In genomic region chr5:177432905-177433657, GRCh38 we compare ENCODE assay signal across 17 cellular contexts. TPM values are rescaled to one million over a fixed set of nuclear protein-coding genes. Genes with fewer than 3 reads are reported as not detected.
A peak's percentile ranks its signal among the peaks of the same experiment; 100 is the strongest.
DNase-seq lines count a peak whose midpoint lies in the region; ATAC-seq, FAIRE-seq and TF ChIP-seq lines count a peak whose summit lies in the region.
"Had no signal": no experiment of that assay in that cellular context is flagged by ENCODE, and none has a peak within 500 bp of the region (broad histone marks: within the 10 kb centered on the region; RNA-seq: fewer than 3 reads in every experiment).

No MANE protein-coding gene starts in this region.

- no peak overlapping the region for H3K4me3 ChIP-seq in MG63
- H3K4me3 ChIP-seq in K562 = no peak overlapping the region
- no peak overlapping the region for H3K4me3 ChIP-seq in esophagus muscularis mucosa
- H3K4me3 ChIP-seq: PC-9, tibial artery had no signal

- no peak overlapping the region for H2AFZ ChIP-seq in K562 (ENCODE audit: low read depth, low read length)
- H2AFZ ChIP-seq: PC-9 had no signal

- POLR2A ChIA-PET in K562 (lab: Yijun Ruan, JAX) = interaction anchor here (0.5 to 10.8 kb wide), 6 partner anchors 12 to 124 kb away, joined by 3 to 210 read pairs (median 4); partner anchors contain the start of gene PRR7

- no peak for FAIRE-seq in K562 (lab: Jason Lieb, UNC)

- no peaks in the 10 kb centered on the region for H3K9me3 ChIP-seq in MG63
- no peaks in the 10 kb centered on the region for H3K9me3 ChIP-seq in K562 (replicated peaks; ENCODE audit: control insufficient read depth, insufficient read depth, low read depth, low read length)
- no peaks in the 10 kb centered on the region for H3K9me3 ChIP-seq in esophagus muscularis mucosa
- H3K9me3 ChIP-seq: tibial artery had no signal

- H3K4me1 ChIP-seq in K562 (replicated peaks in 1 of 2; ENCODE audit: control insufficient read depth in 2 of 2, insufficient read depth in 2 of 2, low read length in 2 of 2) (peaks cover 16 to 52% of the 10 kb centered on the region in 2 experiments), esophagus muscularis mucosa (peaks cover 29 to 47% (median 43%) of the 10 kb centered on the region in 4 donors)

- no peaks in the 10 kb centered on the region for H3K9me3 Mint-ChIP-seq in activated naive CD4-positive, alpha-beta T cell treated with anti-CD3 and anti-CD28 coated beads, Interleukin-2, amount 10 ng/mL, durations not matched to agents 7 days and 5 days
- H3K9me3 Mint-ChIP-seq in stimulated activated memory B cell treated with anti-CD40 and anti-IgM and Interleukin-4, amounts not matched to agents 10 μg/mL and 1 μg/mL and 100 μg/mL, for 72 hours = no peaks in the 10 kb centered on the region

- H3K9ac ChIP-seq in K562 (ENCODE audit: insufficient read depth in 1 of 2, low read depth in 2 of 2, low read length in 2 of 2) = peak overlapping the region in 1 of 2 experiments; percentile 26; a peak in 1 of 4 replicates

- H3K4me3 Mint-ChIP-seq in activated naive CD4-positive, alpha-beta T cell treated with anti-CD3 and anti-CD28 coated beads, Interleukin-2, amount 10 ng/mL, durations not matched to agents 7 days and 5 days = peak overlapping the region; percentile 92
- no peak overlapping the region for H3K4me3 Mint-ChIP-seq in stimulated activated memory B cell treated with anti-CD40 and anti-IgM and Interleukin-4, amounts not matched to agents 10 μg/mL and 1 μg/mL and 100 μg/mL, for 72 hours

- no peak for DNase-seq in activated naive CD4-positive, alpha-beta T cell treated with anti-CD3 and anti-CD28 coated beads, Interleukin-2, amount 10 ng/mL, durations not matched to agents 7 days and 5 days
- no peak for DNase-seq in activated naive CD4-positive, alpha-beta T cell treated with anti-CD3 and anti-CD28 coated beads, Interleukin-2, amount 50 U/mL, for 16 hours
- DNase-seq in MG63 (peak; percentile 10), K562 (ENCODE audit: extremely low read depth in 1 of 4, low spot score in 3 of 4) (no peak), NCI-H510A treated with DMSO at 0.1 percent for 48 hours (lab: John Stamatoyannopoulos, UW) (no peak), esophagus muscularis mucosa (ENCODE audit: extremely low spot score) (no peak)
- DNase-seq: DMS 273 treated with DMSO at 0.1 percent for 48 hours, NCI-H2029, NCI-H69, PC-9, tibial artery, WERI-Rb-1 had no signal

- TF ChIP-seq RAD21 in K562 (CRISPR knock-in tag; conservative IDR thresholded peaks at IDR 0.05 in 1 of 2, IDR thresholded peaks at IDR 0.05 in 1 of 2) = no peak

- H3K4me2 ChIP-seq in K562 (ENCODE audit: insufficient read depth, low read length) = no peak overlapping the region
- H3K4me2 ChIP-seq: PC-9 had no signal

- TF ChIP-seq CTCF in K562 (IDR thresholded peaks at IDR 0.05 in 2 of 3, conservative IDR thresholded peaks at IDR 0.05 in 1 of 3; ENCODE audit: insufficient read depth in 2 of 3, low read depth in 1 of 3, low read length in 3 of 3) = no peak
- no peak for TF ChIP-seq CTCF in esophagus muscularis mucosa (IDR thresholded peaks at IDR 0.05)

- WGBS in K562 (ENCODE audit: insufficient coverage, low coverage, missing lambda C conversion rate) = 97% methylated on average over 20 of the region's 23 CpGs
- 98% methylated on average over 11 of the region's 23 CpGs for WGBS in esophagus muscularis mucosa

- H3K27me3 ChIP-seq in MG63 (no peaks in the 10 kb centered on the region), K562 (ENCODE audit: control insufficient read depth in 2 of 2, insufficient read depth in 2 of 2, low read length in 2 of 2) (no peaks in the 10 kb centered on the region), esophagus muscularis mucosa (no peaks in the 10 kb centered on the region)
- H3K27me3 ChIP-seq: tibial artery had no signal

- H3K36me3 ChIP-seq in MG63 (peaks cover 92% of the 10 kb centered on the region), K562 (ENCODE audit: control insufficient read depth, insufficient read depth, low read length) (peaks cover 98% of the 10 kb centered on the region; the same call in 2 of the 3 replicates), esophagus muscularis mucosa (peaks cover 46 to 86% (median 77%) of the 10 kb centered on the region in 4 donors)

- intact Hi-C loops in K562 (cut with micrococcal nuclease) (no loop called here), esophagus muscularis mucosa (cut with DNase I) (no loop called here)

- H4K20me1 ChIP-seq in K562 (replicated peaks; ENCODE audit: control insufficient read depth, insufficient read depth, low read length) = peaks cover 16% of the 10 kb centered on the region; the same call in 1 of the 2 replicates

- TF ChIP-seq POLR2A in K562 (conservative IDR thresholded peaks at IDR 0.05) = 0 out of 2 replicates have a peak, but pooled peaks have one; percentile 20
- no peak for TF ChIP-seq POLR2A in esophagus muscularis mucosa (IDR thresholded peaks at IDR 0.05; ENCODE audit: low read depth)

- peaks cover 85% of the 10 kb centered on the region for H3K36me3 Mint-ChIP-seq in activated naive CD4-positive, alpha-beta T cell treated with anti-CD3 and anti-CD28 coated beads, Interleukin-2, amount 10 ng/mL, durations not matched to agents 7 days and 5 days
- peaks cover 45% of the 10 kb centered on the region for H3K36me3 Mint-ChIP-seq in stimulated activated memory B cell treated with anti-CD40 and anti-IgM and Interleukin-4, amounts not matched to agents 10 μg/mL and 1 μg/mL and 100 μg/mL, for 72 hours

- ATAC-seq in K562 (no peak), GM21381 (IDR thresholded peaks at IDR 0.05; ENCODE audit: unreplicated experiment) (no peak)
- ATAC-seq in stimulated activated memory B cell treated with anti-CD40 and anti-IgM and Interleukin-4, amounts not matched to agents 10 μg/mL and 1 μg/mL and 100 μg/mL, for 72 hours = no peak

- CTCF ChIA-PET in activated naive CD4-positive, alpha-beta T cell treated with anti-CD3 and anti-CD28 coated beads, Interleukin-2, amount 10 ng/mL, durations not matched to agents 7 days and 5 days (lab: Charles Lee) = interaction anchor here (1.1 to 14.5 kb wide), 6 partner anchors 12 to 44 kb away, joined by 3 to 172 read pairs (median 12); partner anchors contain the start of genes F12, PFN3 and PRR7
- CTCF ChIA-PET in K562 (lab: Yijun Ruan, JAX; ENCODE audit: low intra/inter-chr PET ratio) = no interaction called here

- in situ Hi-C loops in K562 (cut with MboI) = no loop called here

- no peak for TF ChIP-seq EP300 in K562 (IDR thresholded peaks at IDR 0.05; ENCODE audit: low read length)
- no peak for TF ChIP-seq EP300 in esophagus muscularis mucosa (IDR thresholded peaks at IDR 0.05)

- H3K9me1 ChIP-seq in K562 (ENCODE audit: control insufficient read depth, insufficient read depth, low read length) = no peaks in the 10 kb centered on the region

- H3K27ac Mint-ChIP-seq in activated naive CD4-positive, alpha-beta T cell treated with anti-CD3 and anti-CD28 coated beads, Interleukin-2, amount 10 ng/mL, durations not matched to agents 7 days and 5 days = peak overlapping the region; percentile 85
- peak overlapping the region; percentile 71 for H3K27ac Mint-ChIP-seq in stimulated activated memory B cell treated with anti-CD40 and anti-IgM and Interleukin-4, amounts not matched to agents 10 μg/mL and 1 μg/mL and 100 μg/mL, for 72 hours

- no TSS peak for BruUV-seq in K562 (replicated peaks; lab: Mats Ljungman, UMichigan)

- peaks cover 89% of the 10 kb centered on the region for H3K4me1 Mint-ChIP-seq in activated naive CD4-positive, alpha-beta T cell treated with anti-CD3 and anti-CD28 coated beads, Interleukin-2, amount 10 ng/mL, durations not matched to agents 7 days and 5 days
- peaks cover 63% of the 10 kb centered on the region for H3K4me1 Mint-ChIP-seq in stimulated activated memory B cell treated with anti-CD40 and anti-IgM and Interleukin-4, amounts not matched to agents 10 μg/mL and 1 μg/mL and 100 μg/mL, for 72 hours

- H3K27ac ChIP-seq in K562 (ENCODE audit: extremely low read depth, low read depth, low read length) (no peak overlapping the region; the same call in 2 of the 3 replicates), esophagus muscularis mucosa (replicated peaks in 1 of 4) (no peak overlapping the region)
- H3K27ac ChIP-seq: PC-9, tibial artery, WERI-Rb-1 had no signal

- no peaks in the 10 kb centered on the region for H3K27me3 Mint-ChIP-seq in activated naive CD4-positive, alpha-beta T cell treated with anti-CD3 and anti-CD28 coated beads, Interleukin-2, amount 10 ng/mL, durations not matched to agents 7 days and 5 days
- no peaks in the 10 kb centered on the region for H3K27me3 Mint-ChIP-seq in stimulated activated memory B cell treated with anti-CD40 and anti-IgM and Interleukin-4, amounts not matched to agents 10 μg/mL and 1 μg/mL and 100 μg/mL, for 72 hours

- H3K79me2 ChIP-seq in K562 (ENCODE audit: control insufficient read depth, insufficient read depth, low read length) = peaks cover 35% of the 10 kb centered on the region

RNA-seq across cellular contexts. Expression of gene GRK6, which starts 6.6 kb away (rescaled TPM):
- total RNA-seq in MG63 (2014; rRNA removed; shearing (Covaris generic); ENCODE audit: low replicate concordance) = 62.4 and 127 TPM in 2 replicates
- 102 and 350 TPM in 2 replicates for total RNA-seq in K562 (2011; cell fraction: chromatin; rRNA removed; ENCODE audit: low replicate concordance)
- total RNA-seq in K562 (2011; cell fraction: nucleolus; rRNA removed) = 191 and 204 TPM in 2 replicates
- 94.0 and 133 TPM in 2 replicates for total RNA-seq in K562 (2011; cell fraction: nucleoplasm; rRNA removed)
- 89.8 and 100 TPM in 2 replicates for total RNA-seq in K562 (2014; rRNA removed)
- total RNA-seq in K562 (2014; rRNA removed; fragmentation: Illumina TruSeq; extraction: Trizol) = 31.2 and 35.7 TPM in 2 replicates
- 54.0 and 54.1 TPM in 2 replicates for total RNA-seq in K562 (2015; rRNA removed; fragmentation: Illumina TruSeq; extraction: Trizol)
- total RNA-seq in K562 (2021) = 114 and 122 TPM in 2 replicates
- 44.1 and 44.5 TPM in 2 replicates for polyA plus RNA-seq in K562 (2011; rRNA removed)
- 40.2 and 83.8 TPM in 2 replicates for polyA plus RNA-seq in K562 (2011; cell fraction: cytosol; rRNA removed)
- polyA plus RNA-seq in K562 (2011; cell fraction: nucleus; rRNA removed) = 80.9 and 141 TPM in 2 replicates
- 66.8 and 81.9 TPM in 2 replicates for polyA plus RNA-seq in K562 (2012)
- 39.2 and 69.3 TPM in 2 replicates for polyA plus RNA-seq in K562 (2014; fragmentation: Illumina TruSeq; extraction: Trizol)
- 1 to 10 TPM in 1 of 2 experiments, under 1 TPM in 1; 0.63 to 1.8 TPM for polyA plus RNA-seq in K562 (2014; fragmentation: Nextera tagmentation; extraction: Ambion mirVana)
- polyA plus RNA-seq in K562 (2014; rRNA removed) = 69.0 and 80.4 TPM in 2 replicates
- 60.4 and 79.9 TPM in 2 replicates for polyA minus RNA-seq in K562 (2011; rRNA and poly(A)+ RNA removed)
- polyA minus RNA-seq in K562 (2011; cell fraction: cytosol; rRNA and poly(A)+ RNA removed) = 53.3 and 59.0 TPM in 2 replicates
- polyA minus RNA-seq in K562 (2011; cell fraction: nucleus; rRNA and poly(A)+ RNA removed) = 78.6 and 92.6 TPM in 2 replicates
- total RNA-seq in esophagus muscularis mucosa = 10 to 100 TPM; 29.1 to 44.7 (median 36.3) TPM

RNA-seq across cellular contexts. Expression of gene PRR7, which starts 13.5 kb away (rescaled TPM):
- 61.4 and 68.2 TPM in 2 replicates for total RNA-seq in MG63 (2014; rRNA removed; shearing (Covaris generic); ENCODE audit: low replicate concordance)
- total RNA-seq in K562 (2011; cell fraction: chromatin; rRNA removed; ENCODE audit: low replicate concordance) = 1.6 TPM in 1 of 2 replicates, not detected in the other
- 3.3 and 4.7 TPM in 2 replicates for total RNA-seq in K562 (2011; cell fraction: nucleolus; rRNA removed)
- 1.0 and 1.9 TPM in 2 replicates for total RNA-seq in K562 (2011; cell fraction: nucleoplasm; rRNA removed)
- total RNA-seq in K562 (2014; rRNA removed) (11.3 and 14.9 TPM in 2 replicates), K562 (2014; rRNA removed; fragmentation: Illumina TruSeq; extraction: Trizol) (not detected in 2 replicates), K562 (2015; rRNA removed; fragmentation: Illumina TruSeq; extraction: Trizol) (0.80 and 1.2 TPM in 2 replicates), K562 (2021) (9.7 and 10.4 TPM in 2 replicates), esophagus muscularis mucosa (1 to 10 TPM in 2 of 4 donors, under 1 TPM in 2; 0.42 to 2.5 (median 1.6) TPM)
- polyA plus RNA-seq in K562 (2011; rRNA removed) (0.92 and 1.0 TPM in 2 replicates), K562 (2014; fragmentation: Illumina TruSeq; extraction: Trizol) (0.24 TPM in 1 of 2 replicates, not detected in the other), K562 (2014; fragmentation: Nextera tagmentation; extraction: Ambion mirVana) (not detected), K562 (2014; rRNA removed) (10.9 and 11.2 TPM in 2 replicates)
- polyA plus RNA-seq in K562 (2011; cell fraction: cytosol; rRNA removed) = 3.5 and 22.1 TPM in 2 replicates
- polyA plus RNA-seq in K562 (2011; cell fraction: nucleus; rRNA removed) = 3.3 and 7.7 TPM in 2 replicates
- 2.3 and 4.3 TPM in 2 replicates for polyA plus RNA-seq in K562 (2012)
- polyA minus RNA-seq in K562 (2011; rRNA and poly(A)+ RNA removed) = not detected in 2 replicates
- polyA minus RNA-seq in K562 (2011; cell fraction: cytosol; rRNA and poly(A)+ RNA removed) = 3.3 and 6.1 TPM in 2 replicates
- polyA minus RNA-seq in K562 (2011; cell fraction: nucleus; rRNA and poly(A)+ RNA removed) = 2.1 and 2.6 TPM in 2 replicates

RNA-seq across cellular contexts. Expression of gene F12, which starts 23.7 kb away (rescaled TPM):
- total RNA-seq in MG63 (2014; rRNA removed; shearing (Covaris generic); ENCODE audit: low replicate concordance) = 1.3 and 2.3 TPM in 2 replicates
- 2.4 and 7.8 TPM in 2 replicates for total RNA-seq in K562 (2011; cell fraction: chromatin; rRNA removed; ENCODE audit: low replicate concordance)
- total RNA-seq in K562 (2011; cell fraction: nucleolus; rRNA removed) = 12.2 and 13.2 TPM in 2 replicates
- 5.8 and 6.0 TPM in 2 replicates for total RNA-seq in K562 (2011; cell fraction: nucleoplasm; rRNA removed)
- 13.8 and 23.9 TPM in 2 replicates for total RNA-seq in K562 (2014; rRNA removed)
- total RNA-seq in K562 (2014; rRNA removed; fragmentation: Illumina TruSeq; extraction: Trizol) = 0.80 and 1.1 TPM in 2 replicates
- total RNA-seq in K562 (2015; rRNA removed; fragmentation: Illumina TruSeq; extraction: Trizol) = 3.6 and 4.7 TPM in 2 replicates
- 18.3 and 22.6 TPM in 2 replicates for total RNA-seq in K562 (2021)
- 6.1 and 9.7 TPM in 2 replicates for polyA plus RNA-seq in K562 (2011; rRNA removed)
- polyA plus RNA-seq in K562 (2011; cell fraction: cytosol; rRNA removed) = 11.4 and 33.1 TPM in 2 replicates
- 19.4 and 31.1 TPM in 2 replicates for polyA plus RNA-seq in K562 (2011; cell fraction: nucleus; rRNA removed)
- polyA plus RNA-seq in K562 (2012) = 15.5 and 16.0 TPM in 2 replicates
- polyA plus RNA-seq in K562 (2014; fragmentation: Illumina TruSeq; extraction: Trizol) = 0.59 and 2.7 TPM in 2 replicates
- polyA plus RNA-seq in K562 (2014; fragmentation: Nextera tagmentation; extraction: Ambion mirVana) = 1 to 10 TPM in 1 of 2 experiments, under 1 TPM in 1; 0.91 to 1.3 TPM
- 14.3 and 14.9 TPM in 2 replicates for polyA plus RNA-seq in K562 (2014; rRNA removed)
- polyA minus RNA-seq in K562 (2011; rRNA and poly(A)+ RNA removed) = 0.63 and 1.6 TPM in 2 replicates
- polyA minus RNA-seq in K562 (2011; cell fraction: cytosol; rRNA and poly(A)+ RNA removed) = 8.3 and 17.7 TPM in 2 replicates
- polyA minus RNA-seq in K562 (2011; cell fraction: nucleus; rRNA and poly(A)+ RNA removed) = 3.9 and 6.0 TPM in 2 replicates
- under 1 TPM in 1 of 4 donors, not detected in 3; 0.17 TPM for total RNA-seq in esophagus muscularis mucosa

RNA-seq across cellular contexts. Expression of gene PFN3, which starts 32.6 kb away (rescaled TPM):
- total RNA-seq in MG63 (2014; rRNA removed; shearing (Covaris generic); ENCODE audit: low replicate concordance) = not detected in 2 replicates
- not detected in 2 replicates for total RNA-seq in K562 (2011; cell fraction: chromatin; rRNA removed; ENCODE audit: low replicate concordance)
- not detected in 2 replicates for total RNA-seq in K562 (2011; cell fraction: nucleolus; rRNA removed)
- total RNA-seq in K562 (2011; cell fraction: nucleoplasm; rRNA removed) = not detected in 2 replicates
- total RNA-seq in K562 (2014; rRNA removed) = not detected in 2 replicates
- not detected in 2 replicates for total RNA-seq in K562 (2014; rRNA removed; fragmentation: Illumina TruSeq; extraction: Trizol)
- total RNA-seq in K562 (2015; rRNA removed; fragmentation: Illumina TruSeq; extraction: Trizol) = not detected in 2 replicates
- not detected in 2 replicates for total RNA-seq in K562 (2021)
- not detected in 2 replicates for polyA plus RNA-seq in K562 (2011; rRNA removed)
- polyA plus RNA-seq in K562 (2011; cell fraction: cytosol; rRNA removed) = not detected in 2 replicates
- not detected in 2 replicates for polyA plus RNA-seq in K562 (2011; cell fraction: nucleus; rRNA removed)
- polyA plus RNA-seq in K562 (2012) = not detected in 2 replicates
- polyA plus RNA-seq in K562 (2014; fragmentation: Illumina TruSeq; extraction: Trizol) = not detected in 2 replicates
- not detected for polyA plus RNA-seq in K562 (2014; fragmentation: Nextera tagmentation; extraction: Ambion mirVana)
- not detected in 2 replicates for polyA plus RNA-seq in K562 (2014; rRNA removed)
- polyA minus RNA-seq in K562 (2011; rRNA and poly(A)+ RNA removed) = not detected in 2 replicates
- polyA minus RNA-seq in K562 (2011; cell fraction: cytosol; rRNA and poly(A)+ RNA removed) = not detected in 2 replicates
- polyA minus RNA-seq in K562 (2011; cell fraction: nucleus; rRNA and poly(A)+ RNA removed) = 0.67 TPM in 1 of 2 replicates, not detected in the other
- not detected for total RNA-seq in esophagus muscularis mucosa
- total RNA-seq: dermis microvascular lymphatic vessel endothelial cell, M059J, PC-9, renal cortical epithelial cell had no signal

RNA-seq across cellular contexts. Expression of gene DBN1, which starts 40.4 kb away (rescaled TPM):
- 245 and 334 TPM in 2 replicates for total RNA-seq in MG63 (2014; rRNA removed; shearing (Covaris generic); ENCODE audit: low replicate concordance)
- total RNA-seq in K562 (2011; cell fraction: chromatin; rRNA removed; ENCODE audit: low replicate concordance) = 62.9 and 114 TPM in 2 replicates
- total RNA-seq in K562 (2011; cell fraction: nucleolus; rRNA removed) = 51.0 and 54.6 TPM in 2 replicates
- 24.9 and 46.2 TPM in 2 replicates for total RNA-seq in K562 (2011; cell fraction: nucleoplasm; rRNA removed)
- total RNA-seq in K562 (2014; rRNA removed) (72.9 and 87.2 TPM in 2 replicates), K562 (2014; rRNA removed; fragmentation: Illumina TruSeq; extraction: Trizol) (11.7 and 12.3 TPM in 2 replicates), K562 (2015; rRNA removed; fragmentation: Illumina TruSeq; extraction: Trizol) (27.9 and 33.0 TPM in 2 replicates), K562 (2021) (78.9 and 84.3 TPM in 2 replicates), esophagus muscularis mucosa (100 to 1,000 TPM in 3 of 4 donors, 10 to 100 TPM in 1; 92.2 to 160 (median 130) TPM)
- polyA plus RNA-seq in K562 (2011; rRNA removed) (34.3 and 44.2 TPM in 2 replicates), K562 (2014; fragmentation: Illumina TruSeq; extraction: Trizol) (22.1 and 54.4 TPM in 2 replicates), K562 (2014; fragmentation: Nextera tagmentation; extraction: Ambion mirVana) (under 1 TPM; 0.25 to 0.34 TPM), K562 (2014; rRNA removed) (53.2 and 81.8 TPM in 2 replicates)
- polyA plus RNA-seq in K562 (2011; cell fraction: cytosol; rRNA removed) = 21.2 and 83.9 TPM in 2 replicates
- polyA plus RNA-seq in K562 (2011; cell fraction: nucleus; rRNA removed) = 142 and 188 TPM in 2 replicates
- polyA plus RNA-seq in K562 (2012) = 44.7 and 45.1 TPM in 2 replicates
- 20.0 and 24.6 TPM in 2 replicates for polyA minus RNA-seq in K562 (2011; rRNA and poly(A)+ RNA removed)
- polyA minus RNA-seq in K562 (2011; cell fraction: cytosol; rRNA and poly(A)+ RNA removed) = 26.6 and 37.0 TPM in 2 replicates
- 30.0 and 61.5 TPM in 2 replicates for polyA minus RNA-seq in K562 (2011; cell fraction: nucleus; rRNA and poly(A)+ RNA removed)
